ENCODE assay signal across 16 cellular contexts in the genomic region with DNA sequence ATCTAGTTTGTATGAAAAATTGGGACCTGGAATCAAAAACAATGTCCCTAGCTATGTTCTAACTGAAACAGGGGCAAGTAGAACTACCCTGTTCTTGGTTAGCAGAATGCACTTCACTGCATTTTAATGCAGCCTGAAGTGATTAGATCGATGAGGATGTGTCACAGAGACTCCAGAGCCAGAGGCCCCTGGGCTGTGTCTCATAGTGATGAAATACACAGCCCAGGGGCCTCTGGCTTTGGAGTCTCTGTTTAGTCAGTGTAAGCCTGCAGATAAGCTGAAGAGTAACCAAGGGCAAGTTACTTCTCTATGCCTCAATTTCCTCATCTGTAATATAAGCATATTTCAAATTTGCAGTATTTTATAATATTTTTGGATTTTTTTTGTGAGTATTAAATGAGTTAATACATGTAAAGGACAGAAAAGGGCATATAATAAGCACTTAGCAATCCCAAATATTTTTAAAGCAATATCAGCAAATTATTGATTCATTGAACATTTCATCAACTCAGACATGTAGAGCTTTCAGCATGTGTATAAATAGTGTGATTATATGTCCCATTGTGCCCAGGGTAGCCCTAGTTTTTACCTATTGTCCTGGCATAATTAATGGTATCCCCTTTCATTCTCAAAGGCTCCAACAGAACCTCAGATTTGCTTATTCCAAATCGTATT. TPM values are rescaled to one million over a fixed set of nuclear protein-coding genes. Genes with fewer than 3 reads are reported as not detected.
A peak's percentile ranks its signal among the peaks of the same experiment; 100 is the strongest.
DNase-seq lines count a peak whose midpoint lies in the region; ATAC-seq, FAIRE-seq and TF ChIP-seq lines count a peak whose summit lies in the region.
"Had no signal": no experiment of that assay in that cellular context is flagged by ENCODE, and none has a peak within 500 bp of the region (broad histone marks: within the 10 kb centered on the region; RNA-seq: fewer than 3 reads in every experiment).

No MANE protein-coding gene starts in this region.

- TF ChIP-seq POLR2A in K562 (conservative IDR thresholded peaks at IDR 0.05) (no peak), thyroid gland (IDR thresholded peaks at IDR 0.05) (no peak)

- H3K4me3 ChIP-seq in BE2C (ENCODE audit: low read depth, low read length) (no peak overlapping the region), K562 (no peak overlapping the region), thyroid gland (replicated peaks in 1 of 3) (no peak overlapping the region), upper lobe of right lung (no peak overlapping the region)
- H3K4me3 ChIP-seq: colonic mucosa, esophagus squamous epithelium, sigmoid colon had no signal

- in situ Hi-C loops in K562 (cut with MboI) = no loop called here

- H2AFZ ChIP-seq in K562 (ENCODE audit: low read depth, low read length) = no peak overlapping the region

- H3K9me1 ChIP-seq in K562 (ENCODE audit: control insufficient read depth, insufficient read depth, low read length) = no peaks in the 10 kb centered on the region

- no peak for TF ChIP-seq EP300 in K562 (IDR thresholded peaks at IDR 0.05; ENCODE audit: low read length)

- H3K9ac ChIP-seq in K562 (ENCODE audit: insufficient read depth in 1 of 2, low read depth in 2 of 2, low read length in 2 of 2) = no peak overlapping the region

- CTCF ChIA-PET in K562 (lab: Yijun Ruan, JAX; ENCODE audit: low intra/inter-chr PET ratio) = no interaction called here

- H3K27ac ChIP-seq in K562 (ENCODE audit: extremely low read depth, low read depth, low read length) = no peak overlapping the region
- no peak overlapping the region for H3K27ac ChIP-seq in thyroid gland
- H3K27ac ChIP-seq in upper lobe of right lung = no peak overlapping the region
- H3K27ac ChIP-seq: C4-2B, colonic mucosa, esophagus squamous epithelium, sigmoid colon had no signal

- intact Hi-C loops in K562 (cut with micrococcal nuclease) (no loop called here), thyroid gland (cut with DNase I) (no loop called here), upper lobe of right lung (cut with DNase I) (no loop called here)

- peaks cover 3% of the 10 kb centered on the region; the same call in 1 of the 2 replicates for H3K9me3 ChIP-seq in BE2C
- no peaks in the 10 kb centered on the region for H3K9me3 ChIP-seq in K562 (replicated peaks; ENCODE audit: control insufficient read depth, insufficient read depth, low read depth, low read length)
- no peaks in the 10 kb centered on the region for H3K9me3 ChIP-seq in thyroid gland
- no peaks in the 10 kb centered on the region for H3K9me3 ChIP-seq in upper lobe of right lung
- H3K9me3 ChIP-seq: colonic mucosa, sigmoid colon had no signal

- H4K20me1 ChIP-seq in K562 (replicated peaks; ENCODE audit: control insufficient read depth, insufficient read depth, low read length) = no peaks in the 10 kb centered on the region

- FAIRE-seq in K562 (lab: Jason Lieb, UNC) = no peak

- no peaks in the 10 kb centered on the region for H3K36me3 ChIP-seq in BE2C
- no peaks in the 10 kb centered on the region for H3K36me3 ChIP-seq in K562 (ENCODE audit: control insufficient read depth, insufficient read depth, low read length)
- no peaks in the 10 kb centered on the region for H3K36me3 ChIP-seq in thyroid gland
- no peaks in the 10 kb centered on the region for H3K36me3 ChIP-seq in upper lobe of right lung
- H3K36me3 ChIP-seq: colonic mucosa, esophagus squamous epithelium, sigmoid colon had no signal

- H3K4me2 ChIP-seq in K562 (ENCODE audit: insufficient read depth, low read length) = no peak overlapping the region

- ATAC-seq in K562 = no peak
- no peak for ATAC-seq in HG02981 (IDR thresholded peaks at IDR 0.05; ENCODE audit: unreplicated experiment)
- no peak for ATAC-seq in upper lobe of right lung
- ATAC-seq: HCT116 had no signal

- TF ChIP-seq RAD21 in K562 (CRISPR knock-in tag; conservative IDR thresholded peaks at IDR 0.05 in 1 of 2, IDR thresholded peaks at IDR 0.05 in 1 of 2) = no peak

- 0% methylated on average over 2 of the region's 2 CpGs for WGBS in K562 (ENCODE audit: insufficient coverage, low coverage, missing lambda C conversion rate)
- 61 to 63% methylated on average over 2 of the region's 2 CpGs for WGBS in thyroid gland, 2 donors

- DNase-seq in BE2C (peak; percentile 76), HuH-7 (ENCODE audit: low spot score) (peak; percentile 43), K562 (ENCODE audit: extremely low read depth in 1 of 4, low spot score in 3 of 4) (no peak), islet precursor cell (peak; percentile 71), thyroid gland (no peak), NCI-H2196 (lab: John Stamatoyannopoulos, UW; ENCODE audit: unreplicated experiment) (no peak), upper lobe of right lung (no peak)
- DNase-seq: activated naive CD4-positive, alpha-beta T cell treated with Interleukin-2 at 50 U/mL for 16 hours; colonic mucosa; esophagus squamous epithelium; NCI-H510A; sigmoid colon had no signal

- H3K79me2 ChIP-seq in K562 (ENCODE audit: control insufficient read depth, insufficient read depth, low read length) = no peaks in the 10 kb centered on the region

- POLR2A ChIA-PET in K562 (lab: Yijun Ruan, JAX) = interaction anchor here (1.0 kb wide), 1 partner anchor 8 kb away, joined by 3 read pairs; no protein-coding TSS in a partner anchor

- H3K4me1 ChIP-seq in BE2C = peaks cover 4% of the 10 kb centered on the region
- H3K4me1 ChIP-seq in K562 (replicated peaks in 1 of 2; ENCODE audit: control insufficient read depth in 2 of 2, insufficient read depth in 2 of 2, low read length in 2 of 2) = no peaks in the 10 kb centered on the region
- H3K4me1 ChIP-seq in thyroid gland = no peaks in the 10 kb centered on the region
- no peaks in the 10 kb centered on the region for H3K4me1 ChIP-seq in upper lobe of right lung
- H3K4me1 ChIP-seq: colonic mucosa had no signal

- H3K27me3 ChIP-seq in BE2C (no peaks in the 10 kb centered on the region), K562 (ENCODE audit: control insufficient read depth in 2 of 2, insufficient read depth in 2 of 2, low read length in 2 of 2) (0 out of 5 replicates have a peak, but pooled peaks cover 0 to 3% of the 10 kb centered on the region in 2 experiments), thyroid gland (no peaks in the 10 kb centered on the region), upper lobe of right lung (no peaks in the 10 kb centered on the region)
- H3K27me3 ChIP-seq: colonic mucosa, esophagus squamous epithelium, sigmoid colon had no signal

- TF ChIP-seq CTCF in BE2C (IDR thresholded peaks at IDR 0.05; ENCODE audit: low read depth, low read length) = no peak
- no peak for TF ChIP-seq CTCF in K562 (IDR thresholded peaks at IDR 0.05 in 2 of 3, conservative IDR thresholded peaks at IDR 0.05 in 1 of 3; ENCODE audit: insufficient read depth in 2 of 3, low read depth in 1 of 3, low read length in 3 of 3)
- TF ChIP-seq CTCF in thyroid gland (IDR thresholded peaks at IDR 0.05) = no peak
- TF ChIP-seq CTCF in upper lobe of right lung (IDR thresholded peaks at IDR 0.05) = no peak

- no TSS peak for BruUV-seq in K562 (replicated peaks; lab: Mats Ljungman, UMichigan)

TF ChIP-seq in K562, 482 proteins besides CTCF, POLR2A, EP300 and RAD21:
- TF ChIP-seq ZNF316 (IDR thresholded peaks at IDR 0.05) (peak; percentile 57), ZNF253 (CRISPR knock-in tag; conservative IDR thresholded peaks at IDR 0.05) (no peak), PPARD (CRISPR knock-in tag; IDR thresholded peaks at IDR 0.05) (no peak), MAFG (tag; conservative IDR thresholded peaks at IDR 0.05) (peak; percentile 27; the same call in 1 of the 2 replicates)

RNA-seq across cellular contexts. Expression of gene APOBEC4, which starts 23.5 kb away (rescaled TPM):
- not detected for polyA plus RNA-seq in BE2C (2012; ENCODE audit: insufficient read depth, insufficient read length, low read depth)
- not detected in 2 replicates for total RNA-seq in K562 (2011; cell fraction: chromatin; rRNA removed; ENCODE audit: low replicate concordance)
- total RNA-seq in K562 (2011; cell fraction: nucleolus; rRNA removed) = not detected in 2 replicates
- not detected in 2 replicates for total RNA-seq in K562 (2011; cell fraction: nucleoplasm; rRNA removed)
- total RNA-seq in K562 (2014; rRNA removed) (not detected in 2 replicates), K562 (2014; rRNA removed; fragmentation: Illumina TruSeq; extraction: Trizol) (not detected in 2 replicates), K562 (2015; rRNA removed; fragmentation: Illumina TruSeq; extraction: Trizol) (not detected in 2 replicates), K562 (2021) (not detected in 2 replicates), thyroid gland (not detected), upper lobe of right lung (not detected)
- polyA plus RNA-seq in K562 (2011; rRNA removed) (not detected in 2 replicates), K562 (2014; fragmentation: Illumina TruSeq; extraction: Trizol) (not detected in 2 replicates), K562 (2014; fragmentation: Nextera tagmentation; extraction: Ambion mirVana) (not detected), K562 (2014; rRNA removed) (not detected in 2 replicates)
- not detected in 2 replicates for polyA plus RNA-seq in K562 (2011; cell fraction: cytosol; rRNA removed)
- not detected in 2 replicates for polyA plus RNA-seq in K562 (2011; cell fraction: nucleus; rRNA removed)
- not detected in 2 replicates for polyA plus RNA-seq in K562 (2012)
- polyA minus RNA-seq in K562 (2011; rRNA and poly(A)+ RNA removed) = not detected in 2 replicates
- not detected in 2 replicates for polyA minus RNA-seq in K562 (2011; cell fraction: cytosol; rRNA and poly(A)+ RNA removed)
- polyA minus RNA-seq in K562 (2011; cell fraction: nucleus; rRNA and poly(A)+ RNA removed) = not detected in 2 replicates
- total RNA-seq: colonic mucosa, esophagus squamous epithelium, kidney epithelial cell, sigmoid colon had no signal

RNA-seq across cellular contexts. Expression of gene ARPC5, which starts 41.1 kb away (rescaled TPM):
- polyA plus RNA-seq in BE2C (2012; ENCODE audit: insufficient read depth, insufficient read length, low read depth) = 92.3 TPM
- total RNA-seq in K562 (2011; cell fraction: chromatin; rRNA removed; ENCODE audit: low replicate concordance) = 9.9 and 28.2 TPM in 2 replicates
- total RNA-seq in K562 (2011; cell fraction: nucleolus; rRNA removed) = 8.5 and 9.1 TPM in 2 replicates
- total RNA-seq in K562 (2011; cell fraction: nucleoplasm; rRNA removed) = 22.7 and 45.6 TPM in 2 replicates
- total RNA-seq in K562 (2014; rRNA removed) (91.6 and 175 TPM in 2 replicates), K562 (2014; rRNA removed; fragmentation: Illumina TruSeq; extraction: Trizol) (91.6 and 104 TPM in 2 replicates), K562 (2015; rRNA removed; fragmentation: Illumina TruSeq; extraction: Trizol) (109 and 133 TPM in 2 replicates), K562 (2021) (88.1 and 91.7 TPM in 2 replicates), thyroid gland (100 to 1,000 TPM in 2 of 4 donors, 10 to 100 TPM in 2; 70.5 to 158 (median 95.7) TPM), upper lobe of right lung (181 TPM)
- polyA plus RNA-seq in K562 (2011; rRNA removed) (112 and 150 TPM in 2 replicates), K562 (2014; fragmentation: Illumina TruSeq; extraction: Trizol) (95.1 and 98.0 TPM in 2 replicates), K562 (2014; fragmentation: Nextera tagmentation; extraction: Ambion mirVana) (10 to 100 TPM; 71.8 to 83.9 TPM), K562 (2014; rRNA removed) (74.0 and 79.0 TPM in 2 replicates)
- polyA plus RNA-seq in K562 (2011; cell fraction: cytosol; rRNA removed) = 24.6 and 48.8 TPM in 2 replicates
- 21.2 and 33.4 TPM in 2 replicates for polyA plus RNA-seq in K562 (2011; cell fraction: nucleus; rRNA removed)
- 180 and 182 TPM in 2 replicates for polyA plus RNA-seq in K562 (2012)
- 54.9 and 62.4 TPM in 2 replicates for polyA minus RNA-seq in K562 (2011; rRNA and poly(A)+ RNA removed)
- polyA minus RNA-seq in K562 (2011; cell fraction: cytosol; rRNA and poly(A)+ RNA removed) = 38.1 and 43.6 TPM in 2 replicates
- 17.1 and 33.5 TPM in 2 replicates for polyA minus RNA-seq in K562 (2011; cell fraction: nucleus; rRNA and poly(A)+ RNA removed)

Comparison
In these comparisons a context has a peak if more than half of its experiments do, and no peak if none do; other contexts are left out.
1. DNase-seq: peak in BE2C (single experiment), HuH-7 (single experiment) and islet precursor cell (single experiment); none in K562 (0 of 4), thyroid gland (0 of 2), NCI-H2196 (single experiment) and upper lobe of right lung (single experiment).